ENCODE assay signal across 18 cellular contexts in genomic region chr11:15947681-15948648, GRCh38.
"Had no signal": no experiment of that assay in that cellular context is flagged by ENCODE, and none has a peak within 500 bp of the region (broad histone marks: within the 10 kb centered on the region; RNA-seq: fewer than 3 reads in every experiment).

No MANE protein-coding gene starts in this region.

- H3K27ac ChIP-seq: foreskin keratinocyte, parathyroid adenoma, skin epidermis, suprapubic skin, vagina had no signal

- H3K4me1 ChIP-seq: foreskin keratinocyte, parathyroid adenoma, vagina had no signal

- H3K36me3 ChIP-seq: suprapubic skin, vagina had no signal

- H3K9me3 ChIP-seq: suprapubic skin, vagina had no signal

- H3K4me3 ChIP-seq: skin epidermis, suprapubic skin, vagina had no signal

- DNase-seq: activated B cell treated with CpG ODN at 0.5 μM for 24 hours; activated CD4-positive, alpha-beta T cell treated with anti-CD3 and anti-CD28 coated beads for 36 hours; activated CD4-positive, alpha-beta T cell treated with anti-CD3 and anti-CD28 coated beads, Interleukin-2, amount 50 U/mL, for 48 hours; activated naive CD4-positive, alpha-beta T cell treated with Interleukin-2 at 50 U/mL for 16 hours; activated naive CD8-positive, alpha-beta T cell treated with anti-CD3 and anti-CD28 coated beads for 36 hours; activated T-cell treated with anti-CD3 and anti-CD28 coated beads, Interleukin-2, amount 50 U/mL, for 48 hours; effector CD4-positive, alpha-beta T cell; erythroblast; foreskin keratinocyte; nephron progenitor cell; right cardiac atrium; stimulated activated CD4-positive, alpha-beta T cell treated with anti-CD3 and anti-CD28 coated beads, Interleukin-1b, Interleukin-23, amount 100 ng/mL, for 48 hours; stimulated activated naive CD8-positive, alpha-beta T cell treated with anti-CD3 and anti-CD28 coated beads, Interleukin-15, amount 100 ng/mL, for 72 hours; T-helper 9 cell had no signal

- H3K27me3 ChIP-seq: foreskin keratinocyte, vagina had no signal

- ATAC-seq: activated CD4-positive, alpha-beta T cell treated with anti-CD3 and anti-CD28 coated beads for 36 hours; foreskin keratinocyte; right cardiac atrium; stimulated activated naive CD8-positive, alpha-beta T cell treated with anti-CD3 and anti-CD28 coated beads, Interleukin-15, amount 100 ng/mL, for 72 hours had no signal
